1 cellular context compared by ENCODE assay signal in the genomic region with DNA sequence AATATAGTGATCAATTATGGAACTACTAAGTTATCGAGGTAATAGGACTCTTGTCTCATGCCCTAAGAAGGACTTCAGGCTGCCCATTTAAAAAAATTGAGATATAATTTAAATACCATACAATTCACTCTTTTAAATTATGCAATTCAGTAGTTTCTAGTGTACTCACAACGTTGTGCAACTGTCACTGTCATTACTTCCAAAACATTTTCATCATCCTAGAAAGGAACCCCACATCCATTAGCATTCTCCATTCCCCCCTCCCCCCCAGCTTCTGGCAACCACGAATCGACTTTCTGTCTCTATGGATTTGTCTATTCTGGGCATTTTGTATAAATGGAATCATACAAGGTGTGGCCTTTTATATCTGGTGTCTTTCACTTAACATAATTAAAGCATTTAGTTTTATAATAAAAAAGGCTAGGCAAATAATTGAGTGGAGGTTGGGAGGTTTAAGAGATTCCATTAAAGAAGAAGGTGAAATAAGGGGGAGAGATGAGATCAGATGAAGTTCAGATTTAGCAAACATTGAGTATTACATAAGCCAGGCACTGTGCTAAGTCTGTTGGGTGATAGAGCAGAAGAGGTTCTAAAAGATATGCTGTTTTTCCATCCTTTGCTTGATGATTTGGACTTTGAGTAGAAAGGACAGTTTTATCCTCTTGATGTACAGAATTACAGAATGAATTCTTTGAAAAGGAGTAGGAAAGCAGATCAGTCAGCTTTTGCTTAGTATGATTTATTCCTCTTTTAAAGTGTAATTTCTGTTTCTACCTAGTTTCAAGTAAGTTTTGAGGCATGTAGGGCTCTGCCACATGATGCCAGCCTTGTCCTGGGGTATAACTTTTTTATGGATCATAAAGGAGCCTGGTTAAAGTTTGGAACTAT.
TF ChIP-seq lines count a peak whose summit lies in the region.

No MANE protein-coding gene starts in this region.

TF ChIP-seq in A549, 52 proteins besides CTCF, POLR2A, EP300 and RAD21:
- TF ChIP-seq RCOR1 (IDR thresholded peaks at IDR 0.05; ENCODE audit: low read depth, low read length): no peak
- TF ChIP-seq PHF8 (IDR thresholded peaks at IDR 0.05; ENCODE audit: borderline replicate concordance, low read depth): no peak
- no peak for TF ChIP-seq HOXB13 (CRISPR knock-in tag; IDR thresholded peaks at IDR 0.05; ENCODE audit: low read depth)
- TF ChIP-seq TFCP2L1 (CRISPR knock-in tag; IDR thresholded peaks at IDR 0.05): no peak
- TF ChIP-seq NR3C1 (IDR thresholded peaks at IDR 0.05): no peak
- no peak for TF ChIP-seq ZC3H11A (IDR thresholded peaks at IDR 0.05)
- TF ChIP-seq HDAC2 (IDR thresholded peaks at IDR 0.05): no peak
